8 cellular contexts compared by ENCODE assay signal in genomic region chr10:42783181-42783549, GRCh38. TPM values are rescaled to one million over a fixed set of nuclear protein-coding genes. Genes with fewer than 3 reads are reported as not detected.
A peak's percentile ranks its signal among the peaks of the same experiment; 100 is the strongest.
DNase-seq lines count a peak whose midpoint lies in the region; ATAC-seq and TF ChIP-seq lines count a peak whose summit lies in the region.

No MANE protein-coding gene starts in this region.

- no peaks in the 10 kb centered on the region for H3K27me3 ChIP-seq in DND-41 (ENCODE audit: insufficient read depth, low read length, poor library complexity)
- H3K27me3 ChIP-seq in right lobe of liver, result no peaks in the 10 kb centered on the region
- no peaks in the 10 kb centered on the region for H3K27me3 ChIP-seq in stomach smooth muscle (ENCODE audit: control insufficient read depth in 1 of 2, insufficient read depth in 2 of 2, low read length in 2 of 2)

- peak overlapping the region; percentile 89 for H2AFZ ChIP-seq in DND-41 (ENCODE audit: low read depth, low read length)

- H3K79me2 ChIP-seq in DND-41 (ENCODE audit: insufficient read depth, low read length), result peaks cover 30% of the 10 kb centered on the region

- ATAC-seq in DND-41 (ENCODE audit: insufficient read depth, low read depth), result no peak
- peak; percentile 1 for ATAC-seq in HG02970 (IDR thresholded peaks at IDR 0.05; ENCODE audit: low FRiP score, unreplicated experiment)
- peak; percentile 6 to 55 (median 36) for ATAC-seq in right lobe of liver
- ATAC-seq in HG03025 (IDR thresholded peaks at IDR 0.05; ENCODE audit: low FRiP score, unreplicated experiment), result no peak

- peaks cover 34% of the 10 kb centered on the region for H3K36me3 ChIP-seq in DND-41 (ENCODE audit: insufficient read depth, low read length)
- H3K36me3 ChIP-seq in right lobe of liver, result peaks cover 3 to 39% (median 16%) of the 10 kb centered on the region in 4 donors
- peaks cover 17 to 22% of the 10 kb centered on the region in 2 donors for H3K36me3 ChIP-seq in stomach smooth muscle (ENCODE audit: control insufficient read depth in 2 of 2, insufficient read depth in 2 of 2, low read length in 2 of 2)

- peak overlapping the region; percentile 92 for H3K27ac ChIP-seq in DND-41 (ENCODE audit: low read length)
- peak overlapping the region; percentile 95 for H3K27ac ChIP-seq in caudate nucleus (ENCODE audit: low read depth, low read length)
- H3K27ac ChIP-seq in right lobe of liver, result peak overlapping the region; percentile 94 to 95 (median 94)
- peak overlapping the region; percentile 92 for H3K27ac ChIP-seq in stomach smooth muscle (ENCODE audit: low read length)

- 0% methylated on average over 11 of the region's 11 CpGs for WGBS in right lobe of liver (ENCODE audit: insufficient coverage, low coverage, low lambda C conversion rate, missing lambda C conversion rate)

- no peaks in the 10 kb centered on the region for H4K20me1 ChIP-seq in DND-41 (ENCODE audit: insufficient read depth, low read length)

- H3K9me3 ChIP-seq in DND-41 (ENCODE audit: insufficient read depth, low read length, severe bottlenecking), result no peaks in the 10 kb centered on the region
- no peaks in the 10 kb centered on the region for H3K9me3 ChIP-seq in right lobe of liver
- no peaks in the 10 kb centered on the region for H3K9me3 ChIP-seq in stomach smooth muscle (ENCODE audit: control insufficient read depth in 2 of 2, low read length in 2 of 2)

- H3K4me2 ChIP-seq in DND-41 (ENCODE audit: insufficient read depth, low read length), result peak overlapping the region; percentile 90

- TF ChIP-seq CTCF in DND-41 (IDR thresholded peaks at IDR 0.05; ENCODE audit: borderline replicate concordance, extremely low read depth, low read length, poor library complexity, severe bottlenecking), result no peak
- no peak for TF ChIP-seq CTCF in right lobe of liver (IDR thresholded peaks at IDR 0.05)

- H3K9ac ChIP-seq in DND-41 (ENCODE audit: low read depth, low read length) (peak overlapping the region; percentile 81), stomach smooth muscle (ENCODE audit: low read length in 2 of 2) (peak overlapping the region; percentile 91 to 95)

- intact Hi-C loops in right lobe of liver (cut with DNase I), result loop anchor here in 1 of 2 donors (10.0 kb wide), 1 partner anchor 228 kb away; no protein-coding TSS in a partner anchor

- H3K4me1 ChIP-seq in DND-41 (ENCODE audit: insufficient read depth, low read length) (peaks cover 28% of the 10 kb centered on the region), right lobe of liver (peaks cover 0 to 7% (median 0%) of the 10 kb centered on the region in 4 donors), stomach smooth muscle (ENCODE audit: control insufficient read depth, insufficient read depth, low read length) (peaks cover 13% of the 10 kb centered on the region)

- TF ChIP-seq POLR2A in right lobe of liver (IDR thresholded peaks at IDR 0.05), result no peak

- DNase-seq in DND-41 (peak; percentile 8), RKO (ENCODE audit: low spot score) (peak; percentile 89), caudate nucleus (lab: John Stamatoyannopoulos, UW) (peak in 22 of 61 donors; percentile 4 to 68 (median 27)), right lobe of liver (peak in 1 of 3 donors; percentile 37)
- no peak for DNase-seq in NK-92 treated with Interleukin-12 subunit alpha and Interleukin-12 subunit beta, amount 100 ng/mL, for 24 hours (lab: John Stamatoyannopoulos, UW)

- peak overlapping the region; percentile 82 to 88 for H3K4me3 ChIP-seq in DND-41 (ENCODE audit: low read depth in 1 of 2, low read length in 2 of 2)
- peak overlapping the region; percentile 77 to 85 (median 79) for H3K4me3 ChIP-seq in right lobe of liver
- peak overlapping the region; percentile 91 to 98 for H3K4me3 ChIP-seq in stomach smooth muscle (ENCODE audit: low read length in 2 of 2)

RNA-seq across cellular contexts. Expression of gene BMS1, which starts 0.6 kb away (rescaled TPM):
- total RNA-seq in right lobe of liver, result 1 to 10 TPM; 4.1 to 8.3 (median 5.8) TPM

Comparison
In these comparisons a context has a peak if more than half of its experiments do, and no peak if none do; other contexts are left out.
1. ATAC-seq: peak in HG02970 (single experiment) and right lobe of liver (4 of 4); none in DND-41 (single experiment) and HG03025 (single experiment).
2. Peak in every context shown above with its lines, with median percentiles within 50 percentile points of each other: H3K27ac ChIP-seq and H3K4me3 ChIP-seq.